In genomic region chr1:16775290-16775689, GRCh38 we compare ENCODE assay signal across 1 cellular context. TPM values are rescaled to one million over a fixed set of nuclear protein-coding genes. Genes with fewer than 3 reads are reported as not detected.
"Had no signal": no experiment of that assay in that cellular context is flagged by ENCODE, and none has a peak within 500 bp of the region (broad histone marks: within the 10 kb centered on the region; RNA-seq: fewer than 3 reads in every experiment).

No MANE protein-coding gene starts in this region.

RNA-seq across cellular contexts. Expression of gene RNU1-4, which starts 35.0 kb away (rescaled TPM):
- polyA plus RNA-seq: IMR-90 had no signal
